ENCODE assay signal across 11 cellular contexts in genomic region chr5:42656661-42657035, GRCh38.
DNase-seq lines count a peak whose midpoint lies in the region; FAIRE-seq and TF ChIP-seq lines count a peak whose summit lies in the region.
"Had no signal": no experiment of that assay in that cellular context is flagged by ENCODE, and none has a peak within 500 bp of the region (broad histone marks: within the 10 kb centered on the region; RNA-seq: fewer than 3 reads in every experiment).

No MANE protein-coding gene starts in this region.

- TF ChIP-seq CTCF in VCaP (conservative IDR thresholded peaks at IDR 0.05) (peak; percentile 71), kidney (IDR thresholded peaks at IDR 0.05; ENCODE audit: borderline replicate concordance, extremely low read depth, insufficient read depth) (no peak), tibial artery (IDR thresholded peaks at IDR 0.05) (peak; percentile 12 to 24)

- CTCF ChIA-PET in activated CD4-positive, alpha-beta T cell treated with anti-CD3 and anti-CD28 coated beads, Interleukin-2, amount 10 ng/mL, durations not matched to agents 7 days and 5 days (lab: Charles Lee): interaction anchor here (0.6 kb wide), 1 partner anchor 395 kb away, joined by 3 read pairs; no protein-coding TSS in a partner anchor

- no peaks in the 10 kb centered on the region for H3K4me1 Mint-ChIP-seq in activated CD4-positive, alpha-beta T cell treated with anti-CD3 and anti-CD28 coated beads, Interleukin-2, amount 10 ng/mL, durations not matched to agents 7 days and 5 days
- H3K4me1 Mint-ChIP-seq: activated naive CD4-positive, alpha-beta T cell treated with anti-CD3 and anti-CD28 coated beads, Interleukin-2, amount 50 U/mL, for 24 hours had no signal

- no peak overlapping the region for H3K27ac Mint-ChIP-seq in activated CD4-positive, alpha-beta T cell treated with anti-CD3 and anti-CD28 coated beads, Interleukin-2, amount 10 ng/mL, durations not matched to agents 7 days and 5 days
- H3K27ac Mint-ChIP-seq: activated naive CD4-positive, alpha-beta T cell treated with anti-CD3 and anti-CD28 coated beads, Interleukin-2, amount 50 U/mL, for 24 hours had no signal

- H3K9me3 ChIP-seq in kidney (ENCODE audit: control insufficient read depth in 1 of 2, low read length in 2 of 2) (no peaks in the 10 kb centered on the region), tibial artery (no peaks in the 10 kb centered on the region)

- peaks cover 3% of the 10 kb centered on the region for H3K27me3 Mint-ChIP-seq in activated CD4-positive, alpha-beta T cell treated with anti-CD3 and anti-CD28 coated beads, Interleukin-2, amount 10 ng/mL, durations not matched to agents 7 days and 5 days

- H3K27me3 ChIP-seq in tibial artery: no peaks in the 10 kb centered on the region

- H3K4me3 Mint-ChIP-seq in activated CD4-positive, alpha-beta T cell treated with anti-CD3 and anti-CD28 coated beads, Interleukin-2, amount 10 ng/mL, durations not matched to agents 7 days and 5 days: no peak overlapping the region
- H3K4me3 Mint-ChIP-seq: activated naive CD4-positive, alpha-beta T cell treated with anti-CD3 and anti-CD28 coated beads, Interleukin-2, amount 50 U/mL, for 24 hours had no signal

- H3K36me3 Mint-ChIP-seq in activated CD4-positive, alpha-beta T cell treated with anti-CD3 and anti-CD28 coated beads, Interleukin-2, amount 10 ng/mL, durations not matched to agents 7 days and 5 days (ENCODE audit: low read depth): no peaks in the 10 kb centered on the region
- H3K36me3 Mint-ChIP-seq: activated naive CD4-positive, alpha-beta T cell treated with anti-CD3 and anti-CD28 coated beads, Interleukin-2, amount 50 U/mL, for 24 hours had no signal

- intact Hi-C loops in kidney (cut with DNase I): no loop called here
- intact Hi-C loops in tibial artery (cut with DNase I; ENCODE audit: low total_unique reads): no loop called here

- H3K4me1 ChIP-seq in kidney (ENCODE audit: control insufficient read depth in 1 of 2, insufficient read depth in 1 of 2, low read depth in 1 of 2, low read length in 2 of 2): peaks cover 0 to 3% of the 10 kb centered on the region in 2 donors
- H3K4me1 ChIP-seq in tibial artery: peaks cover 0 to 14% (median 0%) of the 10 kb centered on the region in 4 donors

- no peaks in the 10 kb centered on the region for H3K9me3 Mint-ChIP-seq in activated CD4-positive, alpha-beta T cell treated with anti-CD3 and anti-CD28 coated beads, Interleukin-2, amount 10 ng/mL, durations not matched to agents 7 days and 5 days

- H3K9ac ChIP-seq in kidney (ENCODE audit: low read length in 2 of 2): no peak overlapping the region

- DNase-seq in NOMO-1 treated with DMSO at 0.1 percent for 48 hours (lab: John Stamatoyannopoulos, UW; ENCODE audit: unreplicated experiment) (peak; percentile 70), NOMO-1 treated with dmso at 0.1 percent for 144 hours (lab: John Stamatoyannopoulos, UW; ENCODE audit: unreplicated experiment) (no peak), kidney (no peak), tibial artery (no peak), C1 segment of cervical spinal cord (lab: John Stamatoyannopoulos, UW) (no peak), NCI-H526 treated with DMSO at 0.1 percent for 48 hours (lab: John Stamatoyannopoulos, UW) (no peak)
- no peak for DNase-seq in activated CD4-positive, alpha-beta T cell treated with anti-CD3 and anti-CD28 coated beads, Interleukin-2, amount 10 ng/mL, durations not matched to agents 7 days and 5 days
- DNase-seq: NCI-H2107; stimulated activated CD4-positive, alpha-beta T cell treated with anti-CD3 and anti-CD28 coated beads, Interleukin-2, amount 100 ng/mL, for 48 hours had no signal

- H3K36me3 ChIP-seq in kidney (ENCODE audit: control insufficient read depth in 1 of 2, insufficient read depth in 2 of 2, low read length in 2 of 2) (no peaks in the 10 kb centered on the region), tibial artery (no peaks in the 10 kb centered on the region)

- FAIRE-seq in kidney (lab: Jason Lieb, UNC): peak; percentile 68

- POLR2A ChIA-PET in activated CD4-positive, alpha-beta T cell treated with anti-CD3 and anti-CD28 coated beads, Interleukin-2, amount 10 ng/mL, durations not matched to agents 7 days and 5 days (lab: Charles Lee): no interaction called here

- H3K4me3 ChIP-seq in kidney (ENCODE audit: low read length in 2 of 2) (peak overlapping the region; percentile 4 to 40), tibial artery (no peak overlapping the region)

- H3K27ac ChIP-seq in VCaP (no peak overlapping the region), kidney (ENCODE audit: low read depth in 2 of 2, low read length in 2 of 2) (no peak overlapping the region), tibial artery (no peak overlapping the region)

Comparison
In these comparisons a context has a peak if more than half of its experiments do, and no peak if none do; other contexts are left out.
1. H3K4me3 ChIP-seq: peak in kidney (2 of 2); none in tibial artery (0 of 2).